16 cellular contexts compared by ENCODE assay signal in genomic region chr14:101350021-101350420, GRCh38.
"Had no signal": no experiment of that assay in that cellular context is flagged by ENCODE, and none has a peak within 500 bp of the region (broad histone marks: within the 10 kb centered on the region; RNA-seq: fewer than 3 reads in every experiment).

No MANE protein-coding gene starts in this region.

- H3K36me3 ChIP-seq: cardiac muscle cell, ovary, right lobe of liver, thyroid gland, upper lobe of left lung had no signal

- ATAC-seq: left lobe of liver, natural killer cell, right lobe of liver had no signal

- H3K4me1 ChIP-seq: thyroid gland, upper lobe of left lung had no signal

- H3K79me2 ChIP-seq: hepatocyte had no signal

- H3K4me2 ChIP-seq: hepatocyte had no signal

- H3K27me3 ChIP-seq: cardiac muscle cell, hepatocyte, ovary, right lobe of liver, thyroid gland, upper lobe of left lung had no signal

- H3K4me3 ChIP-seq: cardiac muscle cell, hepatocyte, ovary, right lobe of liver, skin epidermis, thyroid gland, upper lobe of left lung had no signal

- DNase-seq: cerebellar nuclear complex; foreskin melanocyte; kidney glomerular epithelial cell; mammary epithelial cell; natural killer cell; nucleus accumbens; right lobe of liver; stimulated activated CD4-positive, alpha-beta T cell treated with anti-CD3 and anti-CD28 coated beads, Interleukin-12 subunit alpha, Interleukin-12 subunit beta, amount 100 ng/mL, for 4 hours; stimulated activated naive CD4-positive, alpha-beta T cell; thyroid gland; upper lobe of left lung had no signal

- H2AFZ ChIP-seq: hepatocyte had no signal

- H3K9me3 ChIP-seq: thyroid gland had no signal

- H3K27ac ChIP-seq: cardiac muscle cell, hepatocyte, ovary, right lobe of liver, skin epidermis, thyroid gland, upper lobe of left lung had no signal
